1 cellular context compared by ENCODE assay signal in genomic region chr16:31421587-31421986, GRCh38.
TF ChIP-seq lines count a peak whose summit lies in the region.

No MANE protein-coding gene starts in this region.

TF ChIP-seq in HepG2, 621 proteins besides CTCF, POLR2A, EP300 and RAD21:
- TF ChIP-seq KDM2A (CRISPR knock-in tag; IDR thresholded peaks at IDR 0.05; ENCODE audit: borderline replicate concordance, low read depth) (no peak), ZNF44 (CRISPR knock-in tag; IDR thresholded peaks at IDR 0.05) (no peak), PAX8 (CRISPR knock-in tag; IDR thresholded peaks at IDR 0.05; ENCODE audit: borderline replicate concordance) (no peak), ZNF513 (CRISPR knock-in tag; conservative IDR thresholded peaks at IDR 0.05) (no peak), NFIC (IDR thresholded peaks at IDR 0.05; ENCODE audit: low read length) (no peak), ZNF136 (CRISPR knock-in tag; IDR thresholded peaks at IDR 0.05; ENCODE audit: low read depth) (no peak), ZNF292 (CRISPR knock-in tag; IDR thresholded peaks at IDR 0.05; ENCODE audit: borderline replicate concordance, low read depth) (no peak), SRSF1 (optimal IDR thresholded peaks at IDR 0.05; ENCODE audit: low read depth, low read length) (no peak), FOXM1 (CRISPR knock-in tag; IDR thresholded peaks at IDR 0.05) (no peak), ZKSCAN8 (CRISPR knock-in tag; IDR thresholded peaks at IDR 0.05; ENCODE audit: borderline replicate concordance) (no peak), DNMT1 (CRISPR knock-in tag; IDR thresholded peaks at IDR 0.05) (no peak), ZNF205 (CRISPR knock-in tag; IDR thresholded peaks at IDR 0.05) (no peak)
